In genomic region chr5:36690041-36690941, GRCh38 we compare ENCODE assay signal across 1 cellular context.
TF ChIP-seq lines count a peak whose summit lies in the region.

No MANE protein-coding gene starts in this region.

TF ChIP-seq in HEK293, 187 proteins besides CTCF, POLR2A, EP300 and RAD21 (continued from another document and continues in another):
- TF ChIP-seq ZNF324 (tag by site-specific recombination; IDR thresholded peaks at IDR 0.05): peak; percentile 91; the same call in 1 of the 2 replicates
- peak; percentile 90 for TF ChIP-seq IKZF3 (tag by site-specific recombination; IDR thresholded peaks at IDR 0.05)
- peak; percentile 69; the same call in 1 of the 2 replicates for TF ChIP-seq TRIM28 (IDR thresholded peaks at IDR 0.05; ENCODE audit: borderline replicate concordance, low read length)
- peak; percentile 100 for TF ChIP-seq ZSCAN30 (tag by site-specific recombination; IDR thresholded peaks at IDR 0.05)
- peak; percentile 73 for TF ChIP-seq ZFP69B (tag by site-specific recombination; IDR thresholded peaks at IDR 0.05)
- no peak for TF ChIP-seq AEBP2 (tag by site-specific recombination; IDR thresholded peaks at IDR 0.05; ENCODE audit: borderline replicate concordance)
- TF ChIP-seq ZNF654 (tag by site-specific recombination; IDR thresholded peaks at IDR 0.05; ENCODE audit: low read depth): peak; percentile 67
- TF ChIP-seq PBX3 (CRISPR knock-in tag; IDR thresholded peaks at IDR 0.05): peak; percentile 67; the same call in 1 of the 2 replicates
- TF ChIP-seq TCF7L2 (IDR thresholded peaks at IDR 0.05; ENCODE audit: borderline replicate concordance, low read depth, low read length): no peak
- TF ChIP-seq HOXC10 (CRISPR knock-in tag; IDR thresholded peaks at IDR 0.05): no peak
- TF ChIP-seq SCRT1 (tag by site-specific recombination; IDR thresholded peaks at IDR 0.05; ENCODE audit: borderline replicate concordance): no peak
- no peak for TF ChIP-seq ZNF624 (tag by site-specific recombination; IDR thresholded peaks at IDR 0.05)
- no peak for TF ChIP-seq ZNF292 (tag by site-specific recombination; IDR thresholded peaks at IDR 0.05; ENCODE audit: borderline replicate concordance, low read depth)
- TF ChIP-seq ZNF114 (tag by site-specific recombination; IDR thresholded peaks at IDR 0.05): no peak
- peak; percentile 59 for TF ChIP-seq ZNF341 (tag by site-specific recombination; IDR thresholded peaks at IDR 0.05; ENCODE audit: low read depth)
- peak; percentile 87 for TF ChIP-seq PRDM1 (tag by site-specific recombination; IDR thresholded peaks at IDR 0.05)
- TF ChIP-seq ZNF701 (tag by site-specific recombination; IDR thresholded peaks at IDR 0.05): no peak
- TF ChIP-seq ZNF660 (tag by site-specific recombination; IDR thresholded peaks at IDR 0.05): peak; percentile 92
- TF ChIP-seq ZFP3 (tag by site-specific recombination; IDR thresholded peaks at IDR 0.05; ENCODE audit: low read depth): no peak
- TF ChIP-seq ZNF148 (tag by site-specific recombination; IDR thresholded peaks at IDR 0.05; ENCODE audit: borderline replicate concordance): no peak
- peak; percentile 76 for TF ChIP-seq YY1 (tag by site-specific recombination; IDR thresholded peaks at IDR 0.05)
- TF ChIP-seq ZNF843 (tag by site-specific recombination; IDR thresholded peaks at IDR 0.05): peak; percentile 56
- TF ChIP-seq REPIN1 (tag by site-specific recombination; IDR thresholded peaks at IDR 0.05; ENCODE audit: low read depth): no peak
- peak; percentile 89 for TF ChIP-seq ZBTB8A (tag by site-specific recombination; IDR thresholded peaks at IDR 0.05)
- TF ChIP-seq ZNF112 (tag by site-specific recombination; IDR thresholded peaks at IDR 0.05): no peak
- TF ChIP-seq ZNF514 (tag by site-specific recombination; IDR thresholded peaks at IDR 0.05): no peak
- TF ChIP-seq, protein P1, sequence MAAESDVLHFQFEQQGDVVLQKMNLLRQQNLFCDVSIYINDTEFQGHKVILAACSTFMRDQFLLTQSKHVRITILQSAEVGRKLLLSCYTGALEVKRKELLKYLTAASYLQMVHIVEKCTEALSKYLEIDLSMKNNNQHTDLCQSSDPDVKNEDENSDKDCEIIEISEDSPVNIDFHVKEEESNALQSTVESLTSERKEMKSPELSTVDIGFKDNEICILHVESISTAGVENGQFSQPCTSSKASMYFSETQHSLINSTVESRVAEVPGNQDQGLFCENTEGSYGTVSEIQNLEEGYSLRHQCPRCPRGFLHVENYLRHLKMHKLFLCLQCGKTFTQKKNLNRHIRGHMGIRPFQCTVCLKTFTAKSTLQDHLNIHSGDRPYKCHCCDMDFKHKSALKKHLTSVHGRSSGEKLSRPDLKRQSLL (tag by site-specific recombination; IDR thresholded peaks at IDR 0.05): no peak
- TF ChIP-seq ZNF548 (tag by site-specific recombination; IDR thresholded peaks at IDR 0.05): no peak
- TF ChIP-seq ZNF621 (tag by site-specific recombination; IDR thresholded peaks at IDR 0.05): no peak
- peak; percentile 72 for TF ChIP-seq SP7 (tag by site-specific recombination; IDR thresholded peaks at IDR 0.05)
- TF ChIP-seq ZNF610 (tag by site-specific recombination; IDR thresholded peaks at IDR 0.05; ENCODE audit: borderline replicate concordance): peak; percentile 50; the same call in 1 of the 2 replicates
- TF ChIP-seq, protein P2, sequence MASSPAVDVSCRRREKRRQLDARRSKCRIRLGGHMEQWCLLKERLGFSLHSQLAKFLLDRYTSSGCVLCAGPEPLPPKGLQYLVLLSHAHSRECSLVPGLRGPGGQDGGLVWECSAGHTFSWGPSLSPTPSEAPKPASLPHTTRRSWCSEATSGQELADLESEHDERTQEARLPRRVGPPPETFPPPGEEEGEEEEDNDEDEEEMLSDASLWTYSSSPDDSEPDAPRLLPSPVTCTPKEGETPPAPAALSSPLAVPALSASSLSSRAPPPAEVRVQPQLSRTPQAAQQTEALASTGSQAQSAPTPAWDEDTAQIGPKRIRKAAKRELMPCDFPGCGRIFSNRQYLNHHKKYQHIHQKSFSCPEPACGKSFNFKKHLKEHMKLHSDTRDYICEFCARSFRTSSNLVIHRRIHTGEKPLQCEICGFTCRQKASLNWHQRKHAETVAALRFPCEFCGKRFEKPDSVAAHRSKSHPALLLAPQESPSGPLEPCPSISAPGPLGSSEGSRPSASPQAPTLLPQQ (tag by site-specific recombination; IDR thresholded peaks at IDR 0.05): peak; percentile 79
- TF ChIP-seq ZNF555 (tag by site-specific recombination; conservative IDR thresholded peaks at IDR 0.05): no peak
- TF ChIP-seq ZNF362 (tag by site-specific recombination; IDR thresholded peaks at IDR 0.05): no peak
- TF ChIP-seq ZNF664 (tag by site-specific recombination; IDR thresholded peaks at IDR 0.05): no peak
- no peak for TF ChIP-seq ZNF416 (tag by site-specific recombination; IDR thresholded peaks at IDR 0.05)
- no peak for TF ChIP-seq SETDB1 (IDR thresholded peaks at IDR 0.05; ENCODE audit: insufficient read length, low read length)
- no peak for TF ChIP-seq ZBTB1 (tag by site-specific recombination; IDR thresholded peaks at IDR 0.05)
- TF ChIP-seq ZNF138 (tag by site-specific recombination; IDR thresholded peaks at IDR 0.05; ENCODE audit: borderline replicate concordance): no peak
- TF ChIP-seq ZNF248 (tag by site-specific recombination; IDR thresholded peaks at IDR 0.05): no peak
- 0 out of 2 replicates have a peak, but pooled peaks have one; percentile 14 for TF ChIP-seq SP2 (tag by site-specific recombination; IDR thresholded peaks at IDR 0.05)
- TF ChIP-seq, protein P3, sequence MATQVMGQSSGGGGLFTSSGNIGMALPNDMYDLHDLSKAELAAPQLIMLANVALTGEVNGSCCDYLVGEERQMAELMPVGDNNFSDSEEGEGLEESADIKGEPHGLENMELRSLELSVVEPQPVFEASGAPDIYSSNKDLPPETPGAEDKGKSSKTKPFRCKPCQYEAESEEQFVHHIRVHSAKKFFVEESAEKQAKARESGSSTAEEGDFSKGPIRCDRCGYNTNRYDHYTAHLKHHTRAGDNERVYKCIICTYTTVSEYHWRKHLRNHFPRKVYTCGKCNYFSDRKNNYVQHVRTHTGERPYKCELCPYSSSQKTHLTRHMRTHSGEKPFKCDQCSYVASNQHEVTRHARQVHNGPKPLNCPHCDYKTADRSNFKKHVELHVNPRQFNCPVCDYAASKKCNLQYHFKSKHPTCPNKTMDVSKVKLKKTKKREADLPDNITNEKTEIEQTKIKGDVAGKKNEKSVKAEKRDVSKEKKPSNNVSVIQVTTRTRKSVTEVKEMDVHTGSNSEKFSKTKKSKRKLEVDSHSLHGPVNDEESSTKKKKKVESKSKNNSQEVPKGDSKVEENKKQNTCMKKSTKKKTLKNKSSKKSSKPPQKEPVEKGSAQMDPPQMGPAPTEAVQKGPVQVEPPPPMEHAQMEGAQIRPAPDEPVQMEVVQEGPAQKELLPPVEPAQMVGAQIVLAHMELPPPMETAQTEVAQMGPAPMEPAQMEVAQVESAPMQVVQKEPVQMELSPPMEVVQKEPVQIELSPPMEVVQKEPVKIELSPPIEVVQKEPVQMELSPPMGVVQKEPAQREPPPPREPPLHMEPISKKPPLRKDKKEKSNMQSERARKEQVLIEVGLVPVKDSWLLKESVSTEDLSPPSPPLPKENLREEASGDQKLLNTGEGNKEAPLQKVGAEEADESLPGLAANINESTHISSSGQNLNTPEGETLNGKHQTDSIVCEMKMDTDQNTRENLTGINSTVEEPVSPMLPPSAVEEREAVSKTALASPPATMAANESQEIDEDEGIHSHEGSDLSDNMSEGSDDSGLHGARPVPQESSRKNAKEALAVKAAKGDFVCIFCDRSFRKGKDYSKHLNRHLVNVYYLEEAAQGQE (tag by site-specific recombination; IDR thresholded peaks at IDR 0.05): peak; percentile 50; the same call in 1 of the 2 replicates
- no peak for TF ChIP-seq ZNF157 (tag by site-specific recombination; IDR thresholded peaks at IDR 0.05)
- TF ChIP-seq, protein P4, sequence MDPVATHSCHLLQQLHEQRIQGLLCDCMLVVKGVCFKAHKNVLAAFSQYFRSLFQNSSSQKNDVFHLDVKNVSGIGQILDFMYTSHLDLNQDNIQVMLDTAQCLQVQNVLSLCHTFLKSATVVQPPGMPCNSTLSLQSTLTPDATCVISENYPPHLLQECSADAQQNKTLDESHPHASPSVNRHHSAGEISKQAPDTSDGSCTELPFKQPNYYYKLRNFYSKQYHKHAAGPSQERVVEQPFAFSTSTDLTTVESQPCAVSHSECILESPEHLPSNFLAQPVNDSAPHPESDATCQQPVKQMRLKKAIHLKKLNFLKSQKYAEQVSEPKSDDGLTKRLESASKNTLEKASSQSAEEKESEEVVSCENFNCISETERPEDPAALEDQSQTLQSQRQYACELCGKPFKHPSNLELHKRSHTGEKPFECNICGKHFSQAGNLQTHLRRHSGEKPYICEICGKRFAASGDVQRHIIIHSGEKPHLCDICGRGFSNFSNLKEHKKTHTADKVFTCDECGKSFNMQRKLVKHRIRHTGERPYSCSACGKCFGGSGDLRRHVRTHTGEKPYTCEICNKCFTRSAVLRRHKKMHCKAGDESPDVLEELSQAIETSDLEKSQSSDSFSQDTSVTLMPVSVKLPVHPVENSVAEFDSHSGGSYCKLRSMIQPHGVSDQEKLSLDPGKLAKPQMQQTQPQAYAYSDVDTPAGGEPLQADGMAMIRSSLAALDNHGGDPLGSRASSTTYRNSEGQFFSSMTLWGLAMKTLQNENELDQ (tag by site-specific recombination; IDR thresholded peaks at IDR 0.05; ENCODE audit: low read depth): no peak
- TF ChIP-seq ZBTB10 (tag by site-specific recombination; IDR thresholded peaks at IDR 0.05): peak; percentile 72
- TF ChIP-seq YY2 (tag by site-specific recombination; IDR thresholded peaks at IDR 0.05): 0 out of 2 replicates have a peak, but pooled peaks have one; percentile 36
- no peak for TF ChIP-seq ZNF510 (tag by site-specific recombination; IDR thresholded peaks at IDR 0.05; ENCODE audit: insufficient replicate concordance)
- TF ChIP-seq ZNF184 (tag by site-specific recombination; IDR thresholded peaks at IDR 0.05): no peak
- peak; percentile 77 for TF ChIP-seq ZBTB17 (tag by site-specific recombination; IDR thresholded peaks at IDR 0.05)
